Comparison of ENCODE assay signal across 14 cellular contexts in the genomic region with DNA sequence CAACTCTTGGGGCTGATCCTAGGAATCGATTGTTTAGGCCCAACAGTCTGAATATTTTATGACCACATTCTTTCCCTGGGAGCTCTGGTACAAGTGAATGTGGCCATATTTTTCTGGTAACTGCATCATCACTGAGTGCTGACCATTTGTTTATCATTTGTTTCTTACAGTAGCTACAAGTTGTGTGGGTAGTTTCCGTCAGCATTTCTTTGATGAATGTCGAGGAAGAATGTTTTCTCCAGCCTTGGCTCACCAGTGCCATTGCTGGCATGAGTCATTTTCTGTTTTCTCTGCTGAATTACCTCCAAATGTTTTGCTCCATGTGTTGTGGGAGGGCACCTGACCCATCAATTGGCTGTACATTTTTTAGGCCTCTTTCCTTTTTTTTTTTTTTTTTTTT. TPM values are rescaled to one million over a fixed set of nuclear protein-coding genes. Genes with fewer than 3 reads are reported as not detected.
DNase-seq lines count a peak whose midpoint lies in the region; ATAC-seq lines count a peak whose summit lies in the region.
"Had no signal": no experiment of that assay in that cellular context is flagged by ENCODE, and none has a peak within 500 bp of the region (broad histone marks: within the 10 kb centered on the region; RNA-seq: fewer than 3 reads in every experiment).

No MANE protein-coding gene starts in this region.

- no peaks in the 10 kb centered on the region for H3K27me3 Mint-ChIP-seq in activated CD4-positive, alpha-beta T cell treated with anti-CD3 and anti-CD28 coated beads for 36 hours
- H3K27me3 Mint-ChIP-seq in activated T-helper 2 cell treated with anti-CD3 and anti-CD28 coated beads, Interferon-gamma antibody, Interleukin-2, Interleukin-4, amounts not matched to agents 10 μg/mL and 5 μg/mL and 100 μg/mL, durations not matched to agents 14 hours and 24 hours and 36 hours (ENCODE audit: low read depth), result no peaks in the 10 kb centered on the region

- H3K4me3 Mint-ChIP-seq in activated CD4-positive, alpha-beta T cell treated with anti-CD3 and anti-CD28 coated beads for 36 hours, result no peak overlapping the region
- H3K4me3 Mint-ChIP-seq in activated T-helper 2 cell treated with anti-CD3 and anti-CD28 coated beads, Interferon-gamma antibody, Interleukin-2, Interleukin-4, amounts not matched to agents 10 μg/mL and 5 μg/mL and 100 μg/mL, durations not matched to agents 14 hours and 24 hours and 36 hours (ENCODE audit: low read depth), result no peak overlapping the region

- H3K4me1 Mint-ChIP-seq in activated CD4-positive, alpha-beta T cell treated with anti-CD3 and anti-CD28 coated beads for 36 hours, result peaks cover 34% of the 10 kb centered on the region
- H3K4me1 Mint-ChIP-seq in activated T-helper 2 cell treated with anti-CD3 and anti-CD28 coated beads, Interferon-gamma antibody, Interleukin-2, Interleukin-4, amounts not matched to agents 10 μg/mL and 5 μg/mL and 100 μg/mL, durations not matched to agents 14 hours and 24 hours and 36 hours (ENCODE audit: low read depth), result peaks cover 18% of the 10 kb centered on the region

- no peaks in the 10 kb centered on the region for H3K9me3 Mint-ChIP-seq in activated CD4-positive, alpha-beta T cell treated with anti-CD3 and anti-CD28 coated beads for 36 hours (ENCODE audit: low read depth)
- H3K9me3 Mint-ChIP-seq in activated T-helper 2 cell treated with anti-CD3 and anti-CD28 coated beads, Interferon-gamma antibody, Interleukin-2, Interleukin-4, amounts not matched to agents 10 μg/mL and 5 μg/mL and 100 μg/mL, durations not matched to agents 14 hours and 24 hours and 36 hours, result peaks cover 9% of the 10 kb centered on the region

- peak overlapping the region; percentile 73 for H3K27ac Mint-ChIP-seq in activated CD4-positive, alpha-beta T cell treated with anti-CD3 and anti-CD28 coated beads for 36 hours
- H3K27ac Mint-ChIP-seq in activated T-helper 2 cell treated with anti-CD3 and anti-CD28 coated beads, Interferon-gamma antibody, Interleukin-2, Interleukin-4, amounts not matched to agents 10 μg/mL and 5 μg/mL and 100 μg/mL, durations not matched to agents 14 hours and 24 hours and 36 hours, result peak overlapping the region; percentile 67

- intact Hi-C loops in activated CD4-positive, alpha-beta T cell treated with anti-CD3 and anti-CD28 coated beads for 36 hours (cut with DNase I, micrococcal nuclease), result loop anchor here in 1 of 2 experiments (2.0 kb wide), 1 partner anchor 17 kb away; no protein-coding TSS in a partner anchor
- intact Hi-C loops in activated T-helper 2 cell treated with anti-CD3 and anti-CD28 coated beads, Interferon-gamma antibody, Interleukin-2, Interleukin-4, amounts not matched to agents 10 μg/mL and 5 μg/mL and 100 μg/mL, durations not matched to agents 14 hours and 24 hours and 36 hours (cut with micrococcal nuclease), result no loop called here

- peaks cover 54% of the 10 kb centered on the region for H3K36me3 Mint-ChIP-seq in activated CD4-positive, alpha-beta T cell treated with anti-CD3 and anti-CD28 coated beads for 36 hours (ENCODE audit: low read depth)
- H3K36me3 Mint-ChIP-seq in activated T-helper 2 cell treated with anti-CD3 and anti-CD28 coated beads, Interferon-gamma antibody, Interleukin-2, Interleukin-4, amounts not matched to agents 10 μg/mL and 5 μg/mL and 100 μg/mL, durations not matched to agents 14 hours and 24 hours and 36 hours (ENCODE audit: low read depth), result peaks cover 65% of the 10 kb centered on the region

- POLR2A ChIA-PET in activated CD4-positive, alpha-beta T cell treated with anti-CD3 and anti-CD28 coated beads for 36 hours (lab: Charles Lee), result interaction anchor here (0.6 to 1.7 kb wide), 2 partner anchors 10 to 478 kb away, joined by 7 to 12 read pairs; no protein-coding TSS in a partner anchor

- no peak for DNase-seq in activated CD4-positive, alpha-beta T cell treated with anti-CD3 and anti-CD28 coated beads for 36 hours
- no peak for DNase-seq in activated CD4-positive, alpha-beta T cell treated with anti-CD3 and anti-CD28 coated beads, Interleukin-2, amount 50 U/mL, for 4 hours
- DNase-seq in ELR (ENCODE audit: low read depth) (peak; percentile 57), islet precursor cell (peak; percentile 26), nucleus accumbens (lab: John Stamatoyannopoulos, UW) (no peak), Ammon's horn (ENCODE audit: low spot score) (no peak)
- no peak for DNase-seq in activated T-helper 2 cell treated with anti-CD3 and anti-CD28 coated beads, Interferon-gamma antibody, Interleukin-2, Interleukin-4, amounts not matched to agents 10 μg/mL and 5 μg/mL and 100 μg/mL, durations not matched to agents 14 hours and 24 hours and 36 hours (ENCODE audit: low spot score)
- DNase-seq: activated gamma-delta T cell treated with Interleukin-2 at 50 U/mL for 16 hours; DMS153; NK-92 treated with Interleukin-12 subunit alpha and Interleukin-12 subunit beta, amount 100 ng/mL, for 24 hours; WERI-Rb-1 had no signal

- no peak for ATAC-seq in activated CD4-positive, alpha-beta T cell treated with anti-CD3 and anti-CD28 coated beads for 36 hours
- no peak for ATAC-seq in HG03457 (IDR thresholded peaks at IDR 0.05; ENCODE audit: unreplicated experiment)
- ATAC-seq: A549 had no signal

- CTCF ChIA-PET in activated CD4-positive, alpha-beta T cell treated with anti-CD3 and anti-CD28 coated beads for 36 hours (lab: Charles Lee), result no interaction called here

RNA-seq across cellular contexts. Expression of a gene that starts 14.1 kb away (rescaled TPM):
- 10 to 100 TPM; 39.6 to 44.4 TPM for total RNA-seq in activated CD4-positive, alpha-beta T cell treated with anti-CD3 and anti-CD28 coated beads for 36 hours
- total RNA-seq in activated T-helper 2 cell treated with anti-CD3 and anti-CD28 coated beads, Interferon-gamma antibody, Interleukin-2, Interleukin-4, amounts not matched to agents 10 μg/mL and 5 μg/mL and 100 μg/mL, durations not matched to agents 14 hours and 24 hours and 36 hours, result 52.6 and 57.2 TPM in 2 replicates

RNA-seq across cellular contexts. Expression of a gene that starts 23.4 kb away (rescaled TPM):
- 10 to 100 TPM; 51.4 to 57.9 TPM for total RNA-seq in activated CD4-positive, alpha-beta T cell treated with anti-CD3 and anti-CD28 coated beads for 36 hours
- 29.7 and 36.4 TPM in 2 replicates for total RNA-seq in activated T-helper 2 cell treated with anti-CD3 and anti-CD28 coated beads, Interferon-gamma antibody, Interleukin-2, Interleukin-4, amounts not matched to agents 10 μg/mL and 5 μg/mL and 100 μg/mL, durations not matched to agents 14 hours and 24 hours and 36 hours
- total RNA-seq: SJSA1 had no signal

RNA-seq across cellular contexts. Expression of a gene that starts 52.1 kb away (rescaled TPM):
- total RNA-seq in activated CD4-positive, alpha-beta T cell treated with anti-CD3 and anti-CD28 coated beads for 36 hours, result 100 to 1,000 TPM in 1 of 2 experiments, 10 to 100 TPM in 1; 77.4 to 108 TPM
- total RNA-seq in activated T-helper 2 cell treated with anti-CD3 and anti-CD28 coated beads, Interferon-gamma antibody, Interleukin-2, Interleukin-4, amounts not matched to agents 10 μg/mL and 5 μg/mL and 100 μg/mL, durations not matched to agents 14 hours and 24 hours and 36 hours, result 113 and 114 TPM in 2 replicates

Comparison
In these comparisons a context has a peak if more than half of its experiments do, and no peak if none do; other contexts are left out.
1. DNase-seq: peak in ELR (single experiment) and islet precursor cell (single experiment); none in activated CD4-positive, alpha-beta T cell treated with anti-CD3 and anti-CD28 coated beads for 36 hours (single experiment), activated CD4-positive, alpha-beta T cell treated with anti-CD3 and anti-CD28 coated beads, Interleukin-2, amount 50 U/mL, for 4 hours (0 of 2), activated T-helper 2 cell treated with anti-CD3 and anti-CD28 coated beads, Interferon-gamma antibody, Interleukin-2, Interleukin-4, amounts not matched to agents 10 μg/mL and 5 μg/mL and 100 μg/mL, durations not matched to agents 14 hours and 24 hours and 36 hours (single experiment), nucleus accumbens (0 of 56) and Ammon's horn (single experiment).